12 cellular contexts compared by ENCODE assay signal in genomic region chr3:188242426-188243123, GRCh38.
DNase-seq lines count a peak whose midpoint lies in the region; ATAC-seq and TF ChIP-seq lines count a peak whose summit lies in the region.
"Had no signal": no experiment of that assay in that cellular context is flagged by ENCODE, and none has a peak within 500 bp of the region (broad histone marks: within the 10 kb centered on the region; RNA-seq: fewer than 3 reads in every experiment).

No MANE protein-coding gene starts in this region.

- H3K27me3 ChIP-seq in hepatocyte (no peaks in the 10 kb centered on the region), suprapubic skin (no peaks in the 10 kb centered on the region)

- DNase-seq in hepatocyte (ENCODE audit: low spot score): no peak
- DNase-seq in suprapubic skin (ENCODE audit: low spot score in 2 of 2): no peak
- no peak for DNase-seq in DMS79 treated with DMSO at 0.1 percent for 48 hours (lab: John Stamatoyannopoulos, UW)
- DNase-seq in NCI-H748 (lab: John Stamatoyannopoulos, UW; ENCODE audit: unreplicated experiment): no peak
- DNase-seq in glutamatergic neuron: no peak
- DNase-seq: COR-L47; effector CD8-positive, alpha-beta T cell; NCI-H1105; NCI-H69 had no signal

- ATAC-seq in GM21390 (IDR thresholded peaks at IDR 0.05; ENCODE audit: unreplicated experiment): peak; percentile 73
- no peak for ATAC-seq in SK-N-SH treated with all-trans-retinoic acid at 6 μM for 48 hours

- H3K4me3 Mint-ChIP-seq in glutamatergic neuron (ENCODE audit: unreplicated experiment): no peak overlapping the region
- H3K4me3 Mint-ChIP-seq: T-helper 2 cell treated with Interferon-gamma antibody and Interleukin-4, amounts not matched to agents 5 μg/mL and 100 μg/mL, for 36 hours had no signal

- TF ChIP-seq CTCF in hepatocyte (IDR thresholded peaks at IDR 0.05; ENCODE audit: poor library complexity): no peak
- TF ChIP-seq CTCF in suprapubic skin (IDR thresholded peaks at IDR 0.05): no peak
- TF ChIP-seq CTCF in glutamatergic neuron (IDR thresholded peaks at IDR 0.05; ENCODE audit: partially characterized antibody, unreplicated experiment): no peak

- H2AFZ ChIP-seq in hepatocyte: no peak overlapping the region

- H3K4me1 Mint-ChIP-seq in glutamatergic neuron (ENCODE audit: low read depth, unreplicated experiment): peaks cover 12% of the 10 kb centered on the region

- H3K27ac ChIP-seq in hepatocyte: peak overlapping the region; percentile 49
- H3K27ac ChIP-seq in suprapubic skin: peak overlapping the region; percentile 52

- H3K36me3 ChIP-seq in hepatocyte (replicated peaks; ENCODE audit: insufficient read depth, low read depth) (no peaks in the 10 kb centered on the region), suprapubic skin (no peaks in the 10 kb centered on the region)

- no peaks in the 10 kb centered on the region for H4K20me1 ChIP-seq in hepatocyte (ENCODE audit: insufficient read depth, poor library complexity, severe bottlenecking)

- peaks cover 66% of the 10 kb centered on the region for H3K79me2 ChIP-seq in hepatocyte

- H3K4me1 ChIP-seq in hepatocyte (ENCODE audit: insufficient read depth) (peaks cover 14% of the 10 kb centered on the region), suprapubic skin (peaks cover 22% of the 10 kb centered on the region)

- H3K9me3 ChIP-seq in hepatocyte (ENCODE audit: low read depth): no peaks in the 10 kb centered on the region
- H3K9me3 ChIP-seq in suprapubic skin: no peaks in the 10 kb centered on the region

- TF ChIP-seq POLR2A in suprapubic skin (IDR thresholded peaks at IDR 0.05): no peak

- 94% methylated on average over 3 of the region's 3 CpGs for WGBS in hepatocyte (ENCODE audit: low lambda C conversion rate, missing lambda C conversion rate)
- 62% methylated on average over 3 of the region's 3 CpGs for WGBS in suprapubic skin

- TF ChIP-seq EP300 in suprapubic skin (IDR thresholded peaks at IDR 0.05): no peak

- H3K9me3 Mint-ChIP-seq in glutamatergic neuron (ENCODE audit: unreplicated experiment): peaks cover 2% of the 10 kb centered on the region
- H3K9me3 Mint-ChIP-seq: T-helper 2 cell treated with Interferon-gamma antibody and Interleukin-4, amounts not matched to agents 5 μg/mL and 100 μg/mL, for 36 hours had no signal

- no peak overlapping the region for H3K27ac Mint-ChIP-seq in glutamatergic neuron (ENCODE audit: unreplicated experiment)
- H3K27ac Mint-ChIP-seq: T-helper 2 cell treated with Interferon-gamma antibody and Interleukin-4, amounts not matched to agents 5 μg/mL and 100 μg/mL, for 36 hours had no signal

- no peaks in the 10 kb centered on the region for H3K27me3 Mint-ChIP-seq in glutamatergic neuron (ENCODE audit: unreplicated experiment)

- no peaks in the 10 kb centered on the region for H3K36me3 Mint-ChIP-seq in glutamatergic neuron (ENCODE audit: unreplicated experiment)

- H3K4me3 ChIP-seq in hepatocyte (no peak overlapping the region), suprapubic skin (no peak overlapping the region)

- no peak overlapping the region for H3K4me2 ChIP-seq in hepatocyte

- no peaks in the 10 kb centered on the region for H3K9me2 ChIP-seq in hepatocyte (replicated peaks; ENCODE audit: insufficient read depth)

TF ChIP-seq in SK-N-SH treated with all-trans-retinoic acid at 6 μM for 48 hours, 23 proteins besides CTCF, POLR2A, EP300 and RAD21:
- 0 out of 2 replicates have a peak, but pooled peaks have one; percentile 53 for TF ChIP-seq ZC3H10 (CRISPR knock-in tag; IDR thresholded peaks at IDR 0.05)
- TF ChIP-seq ESRRG (CRISPR knock-in tag; IDR thresholded peaks at IDR 0.05): no peak
- no peak for TF ChIP-seq CREB5 (CRISPR knock-in tag; IDR thresholded peaks at IDR 0.05; ENCODE audit: low read depth)
TF ChIP-seq in SK-N-SH treated with all-trans-retinoic acid at 6 μM for 48 hours: peak in this region for 1.
